Comparison of ENCODE assay signal across 12 cellular contexts in genomic region chr5:6716634-6717149, GRCh38. TPM values are rescaled to one million over a fixed set of nuclear protein-coding genes. Genes with fewer than 3 reads are reported as not detected.
DNase-seq lines count a peak whose midpoint lies in the region; ATAC-seq and TF ChIP-seq lines count a peak whose summit lies in the region.
"Had no signal": no experiment of that assay in that cellular context is flagged by ENCODE, and none has a peak within 500 bp of the region (broad histone marks: within the 10 kb centered on the region; RNA-seq: fewer than 3 reads in every experiment).

No MANE protein-coding gene starts in this region.

- H3K4me3 Mint-ChIP-seq in activated T-cell treated with anti-CD3 and anti-CD28 coated beads, Interleukin-2, amount 50 U/mL, for 72 hours, result peak overlapping the region; percentile 90 to 93
- peak overlapping the region; percentile 86 for H3K4me3 Mint-ChIP-seq in activated CD8-positive, alpha-beta T cell treated with anti-CD3 and anti-CD28 coated beads for 36 hours

- no peak overlapping the region for H3K27ac ChIP-seq in suprapubic skin

- no peak for TF ChIP-seq EP300 in suprapubic skin (IDR thresholded peaks at IDR 0.05)

- intact Hi-C loops in activated CD8-positive, alpha-beta T cell treated with anti-CD3 and anti-CD28 coated beads for 36 hours (cut with micrococcal nuclease), result no loop called here

- CTCF ChIA-PET in activated CD8-positive, alpha-beta T cell treated with anti-CD3 and anti-CD28 coated beads for 36 hours (lab: Charles Lee), result interaction anchor here (2.6 kb wide), 1 partner anchor 28 kb away, joined by 6 read pairs; no protein-coding TSS in a partner anchor

- peaks cover 3 to 17% of the 10 kb centered on the region in 2 donors for H3K36me3 Mint-ChIP-seq in activated T-cell treated with anti-CD3 and anti-CD28 coated beads, Interleukin-2, amount 50 U/mL, for 72 hours (ENCODE audit: insufficient read depth in 2 of 2)
- peaks cover 50% of the 10 kb centered on the region for H3K36me3 Mint-ChIP-seq in activated CD8-positive, alpha-beta T cell treated with anti-CD3 and anti-CD28 coated beads for 36 hours (ENCODE audit: low read depth)

- H3K36me3 ChIP-seq in iPS-15b (ENCODE audit: control insufficient read depth, insufficient read depth, low read length) (peaks cover 5% of the 10 kb centered on the region), suprapubic skin (no peaks in the 10 kb centered on the region)

- no peaks in the 10 kb centered on the region for H3K27me3 Mint-ChIP-seq in activated T-cell treated with anti-CD3 and anti-CD28 coated beads, Interleukin-2, amount 50 U/mL, for 72 hours (ENCODE audit: low read depth)
- no peaks in the 10 kb centered on the region for H3K27me3 Mint-ChIP-seq in activated CD8-positive, alpha-beta T cell treated with anti-CD3 and anti-CD28 coated beads for 36 hours

- no peak for ATAC-seq in activated T-cell treated with anti-CD3 and anti-CD28 coated beads, Interleukin-2, amount 50 U/mL, for 72 hours (replicated peaks in 1 of 2)
- ATAC-seq in activated CD8-positive, alpha-beta T cell treated with anti-CD3 and anti-CD28 coated beads for 36 hours, result no peak
- no peak for ATAC-seq in HG03565 (IDR thresholded peaks at IDR 0.05; ENCODE audit: unreplicated experiment)

- POLR2A ChIA-PET in activated CD8-positive, alpha-beta T cell treated with anti-CD3 and anti-CD28 coated beads for 36 hours (lab: Charles Lee), result interaction anchor here (1.0 to 1.7 kb wide), 2 partner anchors 18 to 83 kb away, joined by 3 to 10 read pairs; partner anchors contain the start of genes NSUN2 and SRD5A1

- H3K27ac Mint-ChIP-seq in activated T-cell treated with anti-CD3 and anti-CD28 coated beads, Interleukin-2, amount 50 U/mL, for 72 hours, result peak overlapping the region; percentile 81
- no peak overlapping the region for H3K27ac Mint-ChIP-seq in activated CD8-positive, alpha-beta T cell treated with anti-CD3 and anti-CD28 coated beads for 36 hours

- peak in 1 of 2 donors; percentile 0 for DNase-seq in activated T-cell treated with anti-CD3 and anti-CD28 coated beads, Interleukin-2, amount 50 U/mL, for 72 hours
- no peak for DNase-seq in activated T-cell treated with anti-CD3 and anti-CD28 coated beads, Interleukin-2, amount 50 U/mL, for 48 hours
- no peak for DNase-seq in activated CD8-positive, alpha-beta T cell treated with anti-CD3 and anti-CD28 coated beads for 36 hours
- DNase-seq in suprapubic skin (ENCODE audit: low spot score in 2 of 2) (no peak), globus pallidus (ENCODE audit: low spot score) (no peak), dedifferentiated amniotic fluid mesenchymal stem cell (ENCODE audit: extremely low spot score) (no peak)
- DNase-seq: kidney glomerular epithelial cell; NCI-H1436 treated with DMSO at 0.1 percent for 48 hours; stimulated activated CD4-positive, alpha-beta T cell treated with anti-CD3 and anti-CD28 coated beads, Interleukin-1b, Interleukin-23, amount 100 ng/mL, for 48 hours; SW 1271 had no signal

- peaks cover 63% of the 10 kb centered on the region for H3K4me1 Mint-ChIP-seq in activated T-cell treated with anti-CD3 and anti-CD28 coated beads, Interleukin-2, amount 50 U/mL, for 72 hours (ENCODE audit: low read depth)
- H3K4me1 Mint-ChIP-seq in activated CD8-positive, alpha-beta T cell treated with anti-CD3 and anti-CD28 coated beads for 36 hours (ENCODE audit: low read depth), result peaks cover 61% of the 10 kb centered on the region

- H3K4me1 ChIP-seq in iPS-15b (ENCODE audit: control insufficient read depth, insufficient read depth, low read length) (peaks cover 11% of the 10 kb centered on the region), suprapubic skin (peaks cover 72% of the 10 kb centered on the region)

- peak overlapping the region; percentile 33 for H3K4me3 ChIP-seq in iPS-15b (ENCODE audit: low read depth, low read length)
- H3K4me3 ChIP-seq in suprapubic skin, result peak overlapping the region; percentile 82

- no peak for TF ChIP-seq POLR2A in suprapubic skin (IDR thresholded peaks at IDR 0.05)

- no peak overlapping the region for H3K9ac ChIP-seq in iPS-15b (ENCODE audit: low read depth, low read length)

- H3K9me3 ChIP-seq in iPS-15b (ENCODE audit: control insufficient read depth, insufficient read depth, low read length), result no peaks in the 10 kb centered on the region
- H3K9me3 ChIP-seq in suprapubic skin, result no peaks in the 10 kb centered on the region

- WGBS in suprapubic skin, result 77% methylated on average over 4 of the region's 4 CpGs

- no peak for TF ChIP-seq CTCF in activated CD8-positive, alpha-beta T cell treated with anti-CD3 and anti-CD28 coated beads for 36 hours (IDR thresholded peaks at IDR 0.05)
- no peak for TF ChIP-seq CTCF in suprapubic skin (IDR thresholded peaks at IDR 0.05)

- H3K27me3 ChIP-seq in iPS-15b (ENCODE audit: control insufficient read depth, insufficient read depth, low read length) (peaks cover 2% of the 10 kb centered on the region), suprapubic skin (no peaks in the 10 kb centered on the region)

- H3K9me3 Mint-ChIP-seq in activated T-cell treated with anti-CD3 and anti-CD28 coated beads, Interleukin-2, amount 50 U/mL, for 72 hours, result no peaks in the 10 kb centered on the region
- H3K9me3 Mint-ChIP-seq in activated CD8-positive, alpha-beta T cell treated with anti-CD3 and anti-CD28 coated beads for 36 hours, result no peaks in the 10 kb centered on the region

RNA-seq across cellular contexts. Expression of gene TENT4A, which starts 3.5 kb away (rescaled TPM):
- 10 to 100 TPM; 45.0 to 49.8 TPM for total RNA-seq in activated T-cell treated with anti-CD3 and anti-CD28 coated beads, Interleukin-2, amount 50 U/mL, for 72 hours
- 10 to 100 TPM; 50.6 to 51.9 TPM for total RNA-seq in activated CD8-positive, alpha-beta T cell treated with anti-CD3 and anti-CD28 coated beads for 36 hours
- 10 to 100 TPM; 36.4 to 67.3 (median 42.4) TPM for total RNA-seq in suprapubic skin
